In genomic region chr2:164388511-164388910, GRCh38 we compare ENCODE assay signal across 8 cellular contexts.
DNase-seq lines count a peak whose midpoint lies in the region; ATAC-seq and TF ChIP-seq lines count a peak whose summit lies in the region.

No MANE protein-coding gene starts in this region.

- H3K4me1 ChIP-seq in HUES48 (ENCODE audit: control insufficient read depth, insufficient read depth, low read length) = peaks cover 30% of the 10 kb centered on the region

- H3K4me3 ChIP-seq in AG04450 (ENCODE audit: low read depth, low read length) = no peak overlapping the region
- H3K4me3 ChIP-seq in HUES48 (ENCODE audit: low read depth, low read length) = peak overlapping the region; percentile 2; the same call in 1 of the 2 replicates

- TF ChIP-seq CTCF in AG04450 (IDR thresholded peaks at IDR 0.05; ENCODE audit: low read depth, low read length) = no peak

- CTCF ChIA-PET in AG04450 (lab: Charles Lee) = no interaction called here

- H3K9me3 ChIP-seq in AG04450 (ENCODE audit: control insufficient read depth, insufficient read depth, low read length) (no peaks in the 10 kb centered on the region), HUES48 (ENCODE audit: control insufficient read depth, insufficient read depth, low read length) (no peaks in the 10 kb centered on the region)

- no peaks in the 10 kb centered on the region for H3K36me3 ChIP-seq in HUES48 (ENCODE audit: control insufficient read depth, insufficient read depth, low read length)

- H3K9ac ChIP-seq in HUES48 (ENCODE audit: low read depth, low read length) = no peak overlapping the region; the same call in 1 of the 2 replicates

- DNase-seq in AG04450 (ENCODE audit: low read depth, low spot score) (peak; percentile 57), fibroblast of peridontal ligament (ENCODE audit: extremely low read depth) (peak; percentile 54), HuH-7.5 (ENCODE audit: low spot score) (no peak), cerebellar nuclear complex (lab: John Stamatoyannopoulos, UW) (no peak)
- DNase-seq in stimulated activated CD4-positive, alpha-beta T cell treated with anti-CD3 and anti-CD28 coated beads, Interleukin-4, amount 100 ng/mL, for 1 hour = no peak

- H3K27me3 ChIP-seq in AG04450 (ENCODE audit: control insufficient read depth, insufficient read depth, low read length) (no peaks in the 10 kb centered on the region), HUES48 (ENCODE audit: control insufficient read depth, insufficient read depth, low read length) (no peaks in the 10 kb centered on the region)

- ATAC-seq in GM21526 (IDR thresholded peaks at IDR 0.05; ENCODE audit: low FRiP score, unreplicated experiment) (peak; percentile 58), GM21515 (IDR thresholded peaks at IDR 0.05; ENCODE audit: unreplicated experiment) (no peak)

- H3K27ac ChIP-seq in AG04450 (ENCODE audit: low read depth, low read length) (peak overlapping the region; percentile 39), HUES48 (ENCODE audit: low read depth, low read length) (peak overlapping the region; percentile 69)

- POLR2A ChIA-PET in AG04450 (lab: Yijun Ruan, JAX) = no interaction called here

Comparison
In these comparisons a context has a peak if more than half of its experiments do, and no peak if none do; other contexts are left out.
1. DNase-seq: peak in AG04450 (single experiment) and fibroblast of peridontal ligament (single experiment); none in stimulated activated CD4-positive, alpha-beta T cell treated with anti-CD3 and anti-CD28 coated beads, Interleukin-4, amount 100 ng/mL, for 1 hour (single experiment), HuH-7.5 (single experiment) and cerebellar nuclear complex (0 of 2).